Comparison of ENCODE assay signal across 9 cellular contexts in the genomic region with DNA sequence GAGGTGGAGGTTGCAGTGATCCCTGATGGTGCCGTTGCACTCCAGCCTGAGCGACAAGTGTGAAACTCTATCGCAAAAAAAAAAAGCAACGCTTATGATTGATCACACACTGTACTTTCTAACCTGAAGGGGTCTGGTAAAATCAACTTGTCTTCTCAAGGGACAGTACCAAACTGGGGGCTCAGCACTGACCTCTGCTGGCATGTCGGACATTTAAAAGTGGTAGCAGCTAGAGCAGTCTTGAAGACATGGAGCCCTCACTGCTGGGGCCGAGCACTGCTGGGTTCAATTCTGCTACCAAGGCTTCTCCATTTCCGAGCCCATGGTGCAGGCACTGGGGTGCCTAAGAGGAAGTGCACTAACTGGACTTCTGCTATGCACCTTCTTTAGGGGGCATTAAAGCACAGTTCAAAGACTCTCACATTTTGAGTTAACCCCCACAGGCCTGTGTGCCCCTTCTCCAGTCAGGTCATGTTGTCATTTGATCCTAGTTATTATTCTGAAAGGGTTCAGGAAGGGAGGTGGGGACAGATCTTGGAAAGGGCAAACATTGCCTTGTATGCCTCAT. TPM values are rescaled to one million over a fixed set of nuclear protein-coding genes. Genes with fewer than 3 reads are reported as not detected.
DNase-seq lines count a peak whose midpoint lies in the region; ATAC-seq and TF ChIP-seq lines count a peak whose summit lies in the region.
"Had no signal": no experiment of that assay in that cellular context is flagged by ENCODE, and none has a peak within 500 bp of the region (broad histone marks: within the 10 kb centered on the region; RNA-seq: fewer than 3 reads in every experiment).

No MANE protein-coding gene starts in this region.

- H3K36me3 ChIP-seq in heart right ventricle = no peaks in the 10 kb centered on the region

- H3K9me3 ChIP-seq in heart right ventricle = no peaks in the 10 kb centered on the region

- H3K27me3 ChIP-seq in heart right ventricle = peaks cover 0 to 4% (median 0%) of the 10 kb centered on the region in 7 donors

- TF ChIP-seq CTCF in VCaP (conservative IDR thresholded peaks at IDR 0.05) (peak; percentile 53), heart right ventricle (IDR thresholded peaks at IDR 0.05) (peak in 7 of 9 donors; percentile 29 to 60 (median 43))

- ATAC-seq in HG02885 (IDR thresholded peaks at IDR 0.05; ENCODE audit: poor library complexity, unreplicated experiment) = peak; percentile 72
- peak in 5 of 8 donors; percentile 27 to 59 (median 41) for ATAC-seq in heart right ventricle
- ATAC-seq in GM21423 (IDR thresholded peaks at IDR 0.05; ENCODE audit: unreplicated experiment) = no peak
- ATAC-seq: CD8-positive, alpha-beta T cell had no signal

- no peak overlapping the region for H3K4me3 ChIP-seq in heart right ventricle

- WGBS in heart right ventricle, 2 donors = 71 to 74% methylated on average over 7 of the region's 7 CpGs

- H3K27ac ChIP-seq in VCaP = no peak overlapping the region
- no peak overlapping the region for H3K27ac ChIP-seq in heart right ventricle

- DNase-seq in NCI-H2081 (lab: John Stamatoyannopoulos, UW) = peak; percentile 28 to 54
- DNase-seq in NCI-H2081 treated with DMSO at 0.1 percent for 48 hours (lab: John Stamatoyannopoulos, UW) = no peak
- DNase-seq in heart right ventricle = peak in 1 of 2 donors; percentile 44
- DNase-seq in stimulated activated CD8-positive, alpha-beta memory T cell treated with anti-CD3 and anti-CD28 coated beads, Interleukin-15, amount 100 ng/mL, for 48 hours (ENCODE audit: low read depth in 2 of 2) = peak; percentile 14 to 22
- no peak for DNase-seq in stimulated activated naive CD4-positive, alpha-beta T cell (lab: John Stamatoyannopoulos, UW)

- H3K4me1 ChIP-seq in heart right ventricle = peaks cover 0 to 20% (median 0%) of the 10 kb centered on the region in 9 donors

- intact Hi-C loops in heart right ventricle (cut with DNase I) = loop anchor here in 8 of 10 donors (1.0 to 10.0 kb wide), 6 partner anchors 63 to 576 kb away; a partner anchor contains a TSS

RNA-seq across cellular contexts. Expression of a gene that starts 26.4 kb away (rescaled TPM):
- 1 to 10 TPM in 1 of 10 donors, under 1 TPM in 1, not detected in 8; 0.08 to 3.2 TPM for total RNA-seq in heart right ventricle
- under 1 TPM in 1 of 2 donors, not detected in 1; 0.09 TPM for polyA plus RNA-seq in heart right ventricle

Comparison
In these comparisons a context has a peak if more than half of its experiments do, and no peak if none do; other contexts are left out.
1. DNase-seq: peak in NCI-H2081 (2 of 2) and stimulated activated CD8-positive, alpha-beta memory T cell treated with anti-CD3 and anti-CD28 coated beads, Interleukin-15, amount 100 ng/mL, for 48 hours (2 of 2); none in NCI-H2081 treated with DMSO at 0.1 percent for 48 hours (single experiment) and stimulated activated naive CD4-positive, alpha-beta T cell (0 of 6).